In genomic region chr6:7156666-7157278, GRCh38 we compare ENCODE assay signal across 1 cellular context.
TF ChIP-seq lines count a peak whose summit lies in the region.

No MANE protein-coding gene starts in this region.

TF ChIP-seq in SK-N-SH treated with all-trans-retinoic acid at 6 μM for 48 hours, 23 proteins besides CTCF, POLR2A, EP300 and RAD21 (continued from another document):
- TF ChIP-seq CREB5 (CRISPR knock-in tag; IDR thresholded peaks at IDR 0.05; ENCODE audit: low read depth) (no peak), RARB (CRISPR knock-in tag; IDR thresholded peaks at IDR 0.05) (no peak), ZFP30 (CRISPR knock-in tag; IDR thresholded peaks at IDR 0.05) (no peak), ZC3H10 (CRISPR knock-in tag; IDR thresholded peaks at IDR 0.05) (no peak), BACH2 (CRISPR knock-in tag; IDR thresholded peaks at IDR 0.05; ENCODE audit: borderline replicate concordance) (no peak), CSRNP3 (CRISPR knock-in tag; IDR thresholded peaks at IDR 0.05) (no peak), POU6F1 (CRISPR knock-in tag; IDR thresholded peaks at IDR 0.05; ENCODE audit: borderline replicate concordance, low read depth) (no peak), ZFP3 (CRISPR knock-in tag; IDR thresholded peaks at IDR 0.05) (no peak)
